3 cellular contexts compared by ENCODE assay signal in the genomic region with DNA sequence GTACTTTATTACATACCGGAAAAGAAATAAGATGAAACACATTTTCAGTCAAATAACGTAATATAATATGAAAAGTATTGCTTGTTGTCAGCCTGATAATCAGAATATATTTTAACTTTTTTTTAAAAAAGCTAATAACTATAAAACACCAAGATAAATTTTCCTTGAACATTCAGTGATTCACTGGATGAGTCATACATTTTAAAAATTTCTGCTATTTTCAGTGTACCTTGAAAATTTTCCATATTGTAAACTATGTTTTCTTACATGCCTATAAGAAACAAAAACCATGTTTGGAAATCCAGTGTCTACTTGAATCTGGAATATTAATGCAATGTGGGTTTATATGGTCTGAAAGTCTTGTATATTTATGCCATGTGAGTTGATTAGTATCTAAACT.
TF ChIP-seq lines count a peak whose summit lies in the region.

No MANE protein-coding gene starts in this region.

TF ChIP-seq in A549, 52 proteins besides CTCF, POLR2A, EP300 and RAD21:
- no peak for TF ChIP-seq FOSL2 (IDR thresholded peaks at IDR 0.05)
- peak; percentile 59; the same call in 1 of the 2 replicates for TF ChIP-seq FOSL2 (CRISPR knock-in tag; IDR thresholded peaks at IDR 0.05)
- TF ChIP-seq, protein P1, sequence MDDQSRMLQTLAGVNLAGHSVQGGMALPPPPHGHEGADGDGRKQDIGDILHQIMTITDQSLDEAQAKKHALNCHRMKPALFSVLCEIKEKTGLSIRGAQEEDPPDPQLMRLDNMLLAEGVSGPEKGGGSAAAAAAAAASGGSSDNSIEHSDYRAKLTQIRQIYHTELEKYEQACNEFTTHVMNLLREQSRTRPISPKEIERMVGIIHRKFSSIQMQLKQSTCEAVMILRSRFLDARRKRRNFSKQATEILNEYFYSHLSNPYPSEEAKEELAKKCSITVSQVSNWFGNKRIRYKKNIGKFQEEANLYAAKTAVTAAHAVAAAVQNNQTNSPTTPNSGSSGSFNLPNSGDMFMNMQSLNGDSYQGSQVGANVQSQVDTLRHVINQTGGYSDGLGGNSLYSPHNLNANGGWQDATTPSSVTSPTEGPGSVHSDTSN (IDR thresholded peaks at IDR 0.05), result no peak
- TF ChIP-seq CHD2 (IDR thresholded peaks at IDR 0.05; ENCODE audit: low read length, partially characterized antibody), result no peak
- TF ChIP-seq HOXA7 (CRISPR knock-in tag; IDR thresholded peaks at IDR 0.05), result no peak

TF ChIP-seq in IMR-90, 13 proteins besides CTCF, POLR2A, EP300 and RAD21:
- TF ChIP-seq BHLHE40 (IDR thresholded peaks at IDR 0.05; ENCODE audit: low read depth, low read length), result peak; percentile 28; the same call in 1 of the 2 replicates
- TF ChIP-seq FOS (IDR thresholded peaks at IDR 0.05; ENCODE audit: low read depth, low read length), result peak; percentile 77; the same call in 1 of the 2 replicates
- no peak for TF ChIP-seq MAZ (IDR thresholded peaks at IDR 0.05; ENCODE audit: borderline replicate concordance, low read depth, low read length)

TF ChIP-seq in K562, 482 proteins besides CTCF, POLR2A, EP300 and RAD21:
- TF ChIP-seq, protein P2, sequence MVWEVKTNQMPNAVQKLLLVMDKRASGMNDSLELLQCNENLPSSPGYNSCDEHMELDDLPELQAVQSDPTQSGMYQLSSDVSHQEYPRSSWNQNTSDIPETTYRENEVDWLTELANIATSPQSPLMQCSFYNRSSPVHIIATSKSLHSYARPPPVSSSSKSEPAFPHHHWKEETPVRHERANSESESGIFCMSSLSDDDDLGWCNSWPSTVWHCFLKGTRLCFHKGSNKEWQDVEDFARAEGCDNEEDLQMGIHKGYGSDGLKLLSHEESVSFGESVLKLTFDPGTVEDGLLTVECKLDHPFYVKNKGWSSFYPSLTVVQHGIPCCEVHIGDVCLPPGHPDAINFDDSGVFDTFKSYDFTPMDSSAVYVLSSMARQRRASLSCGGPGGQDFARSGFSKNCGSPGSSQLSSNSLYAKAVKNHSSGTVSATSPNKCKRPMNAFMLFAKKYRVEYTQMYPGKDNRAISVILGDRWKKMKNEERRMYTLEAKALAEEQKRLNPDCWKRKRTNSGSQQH (CRISPR knock-in tag; IDR thresholded peaks at IDR 0.05), result no peak
- TF ChIP-seq, protein P3, sequence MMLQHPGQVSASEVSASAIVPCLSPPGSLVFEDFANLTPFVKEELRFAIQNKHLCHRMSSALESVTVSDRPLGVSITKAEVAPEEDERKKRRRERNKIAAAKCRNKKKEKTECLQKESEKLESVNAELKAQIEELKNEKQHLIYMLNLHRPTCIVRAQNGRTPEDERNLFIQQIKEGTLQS (IDR thresholded peaks at IDR 0.05), result peak; percentile 34; the same call in 1 of the 2 replicates
- TF ChIP-seq, protein P3 (CRISPR knock-in tag; conservative IDR thresholded peaks at IDR 0.05), result no peak
